ENCODE assay signal across 32 cellular contexts in the genomic region with DNA sequence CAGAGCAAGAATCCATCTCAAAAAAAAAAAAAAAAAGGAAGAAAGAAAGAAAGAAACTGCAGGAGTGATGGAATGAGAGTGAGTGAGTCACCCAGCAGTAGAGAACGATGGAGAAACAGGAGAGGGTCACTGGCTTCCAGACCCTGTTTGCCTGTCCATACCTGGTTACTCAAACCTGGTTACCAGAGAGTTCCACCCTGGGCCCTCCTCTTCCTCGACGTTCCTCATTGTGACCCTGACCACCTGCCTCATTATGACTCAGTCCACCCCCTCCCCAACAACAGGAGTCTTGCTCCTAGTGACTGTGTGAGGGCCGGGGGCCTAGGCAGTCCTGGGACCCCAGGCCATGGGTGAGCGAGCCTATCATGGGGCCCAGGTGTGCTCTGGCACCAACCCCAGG. TPM values are rescaled to one million over a fixed set of nuclear protein-coding genes. Genes with fewer than 3 reads are reported as not detected.
"Had no signal": no experiment of that assay in that cellular context is flagged by ENCODE, and none has a peak within 500 bp of the region (broad histone marks: within the 10 kb centered on the region; RNA-seq: fewer than 3 reads in every experiment).

A gene (plus strand): TSS at position 301 of the 400 bp plus-strand sequence. CDS start 46 bp downstream, at position 347.

- H3K4me3 Mint-ChIP-seq: mesothelial cell of epicardium; naive B cell; natural killer cell; nephron progenitor cell; stimulated activated memory B cell treated with anti-CD40 and anti-IgM and Interleukin-4, amounts not matched to agents 10 μg/mL and 1 μg/mL and 100 μg/mL, for 72 hours had no signal

- H2AFZ ChIP-seq: hepatocyte, parathyroid adenoma had no signal

- H3K27me3 ChIP-seq: hepatocyte, right atrium auricular region, right lobe of liver, tibial artery, upper lobe of right lung had no signal

- H3K4me1 ChIP-seq: left ventricle myocardium inferior, parathyroid adenoma, right atrium auricular region, right lobe of liver, stomach, tibial artery, upper lobe of right lung had no signal

- H3K36me3 Mint-ChIP-seq: mesothelial cell of epicardium; naive B cell; natural killer cell; stimulated activated memory B cell treated with anti-CD40 and anti-IgM and Interleukin-4, amounts not matched to agents 10 μg/mL and 1 μg/mL and 100 μg/mL, for 72 hours had no signal

- H3K4me1 Mint-ChIP-seq: mesothelial cell of epicardium; naive B cell; natural killer cell; stimulated activated memory B cell treated with anti-CD40 and anti-IgM and Interleukin-4, amounts not matched to agents 10 μg/mL and 1 μg/mL and 100 μg/mL, for 72 hours had no signal

- H3K27me3 Mint-ChIP-seq: stimulated activated memory B cell treated with anti-CD40 and anti-IgM and Interleukin-4, amounts not matched to agents 10 μg/mL and 1 μg/mL and 100 μg/mL, for 72 hours had no signal

- H3K79me2 ChIP-seq: hepatocyte, parathyroid adenoma had no signal

- H3K4me3 ChIP-seq: hepatocyte, left ventricle myocardium inferior, lung, right atrium auricular region, right lobe of liver, smooth muscle cell, stomach, thoracic aorta, tibial artery, upper lobe of right lung had no signal

- H3K27ac Mint-ChIP-seq: mesothelial cell of epicardium; natural killer cell; nephron progenitor cell; stimulated activated memory B cell treated with anti-CD40 and anti-IgM and Interleukin-4, amounts not matched to agents 10 μg/mL and 1 μg/mL and 100 μg/mL, for 72 hours had no signal

- ATAC-seq: natural killer cell; right lobe of liver; stimulated activated memory B cell treated with anti-CD40 and anti-IgM and Interleukin-4, amounts not matched to agents 10 μg/mL and 1 μg/mL and 100 μg/mL, for 72 hours; stimulated activated naive CD8-positive, alpha-beta T cell treated with anti-CD3 and anti-CD28 coated beads, Interleukin-15, Interleukin-2, amounts not matched to agents 100 U/mL and 50 U/mL, for 24 hours; upper lobe of right lung had no signal

- H3K4me2 ChIP-seq: hepatocyte, smooth muscle cell had no signal

- H3K9me3 ChIP-seq: left ventricle myocardium inferior, right atrium auricular region, right lobe of liver, stomach, thoracic aorta, tibial artery, upper lobe of right lung had no signal

- H3K36me3 ChIP-seq: left ventricle myocardium inferior, right atrium auricular region, right lobe of liver, stomach, thoracic aorta, tibial artery, upper lobe of right lung had no signal

- H3K27ac ChIP-seq: hepatocyte, left ventricle myocardium inferior, parathyroid adenoma, right atrium auricular region, right lobe of liver, stomach, thoracic aorta, tibial artery, upper lobe of right lung had no signal

- DNase-seq: islet precursor cell; left ventricle myocardium inferior; mesendoderm; naive B cell; natural killer cell; nephron progenitor cell; nucleus accumbens; right lobe of liver; stimulated activated CD4-positive, alpha-beta T cell treated with anti-CD3 and anti-CD28 coated beads, Interleukin-1b, Interleukin-23, amount 100 ng/mL, for 48 hours; stimulated activated CD4-positive, alpha-beta T cell treated with anti-CD3 and anti-CD28 coated beads, Interleukin-2, amount 100 ng/mL, for 48 hours; stimulated activated CD4-positive, alpha-beta T cell treated with anti-CD3 and anti-CD28 coated beads, Interleukin-4, amount 100 ng/mL, for 4 hours; stimulated activated CD8-positive, alpha-beta memory T cell treated with anti-CD3 and anti-CD28 coated beads, Interleukin-4, amount 100 ng/mL, for 48 hours; stimulated activated naive CD8-positive, alpha-beta T cell treated with anti-CD3 and anti-CD28 coated beads, Interleukin-15, Interleukin-2, amounts not matched to agents 100 U/mL and 50 U/mL, for 24 hours; stomach; tibial artery; trophoblast cell; upper lobe of right lung had no signal

- H3K9ac ChIP-seq: parathyroid adenoma had no signal

- H3K9me3 Mint-ChIP-seq: mesothelial cell of epicardium; naive B cell; natural killer cell; nephron progenitor cell; stimulated activated memory B cell treated with anti-CD40 and anti-IgM and Interleukin-4, amounts not matched to agents 10 μg/mL and 1 μg/mL and 100 μg/mL, for 72 hours had no signal

RNA-seq across cellular contexts. Expression of the gene that starts here (rescaled TPM):
- total RNA-seq: hepatocyte, kidney epithelial cell, left ventricle myocardium inferior, lower leg skin, lung, mesothelial cell of epicardium, natural killer cell, osteocyte, posterior vena cava, pulmonary artery endothelial cell, renal cortical epithelial cell, right atrium auricular region, right lobe of liver, skeletal muscle tissue, smooth muscle cell, stomach, thoracic aorta, upper lobe of right lung had no signal
- polyA plus RNA-seq: hepatocyte, lung, smooth muscle cell, stomach had no signal
